In genomic region chr10:73873163-73873842, GRCh38 we compare ENCODE assay signal across 8 cellular contexts. TPM values are rescaled to one million over a fixed set of nuclear protein-coding genes. Genes with fewer than 3 reads are reported as not detected.
DNase-seq lines count a peak whose midpoint lies in the region; ATAC-seq and TF ChIP-seq lines count a peak whose summit lies in the region.

No MANE protein-coding gene starts in this region.

- H3K27me3 ChIP-seq in kidney epithelial cell (ENCODE audit: control insufficient read depth, insufficient read depth, low read length) (no peaks in the 10 kb centered on the region), stomach smooth muscle (ENCODE audit: control insufficient read depth in 1 of 2, insufficient read depth in 2 of 2, low read length in 2 of 2) (no peaks in the 10 kb centered on the region)

- peak overlapping the region; percentile 86 for H3K4me3 Mint-ChIP-seq in T-helper 2 cell treated with Interferon-gamma antibody and Interleukin-4, amounts not matched to agents 5 μg/mL and 100 μg/mL, for 36 hours
- peak overlapping the region; percentile 79 for H3K4me3 Mint-ChIP-seq in activated naive CD8-positive, alpha-beta T cell treated with anti-CD3 and anti-CD28 coated beads for 36 hours

- peak overlapping the region; percentile 76 for H3K27ac Mint-ChIP-seq in T-helper 2 cell treated with Interferon-gamma antibody and Interleukin-4, amounts not matched to agents 5 μg/mL and 100 μg/mL, for 36 hours
- no peak overlapping the region for H3K27ac Mint-ChIP-seq in activated naive CD8-positive, alpha-beta T cell treated with anti-CD3 and anti-CD28 coated beads for 36 hours

- TF ChIP-seq CTCF in kidney epithelial cell (IDR thresholded peaks at IDR 0.05; ENCODE audit: insufficient read depth, low read length, poor library complexity, severe bottlenecking): no peak

- peaks cover 58% of the 10 kb centered on the region for H3K4me1 Mint-ChIP-seq in T-helper 2 cell treated with Interferon-gamma antibody and Interleukin-4, amounts not matched to agents 5 μg/mL and 100 μg/mL, for 36 hours (ENCODE audit: low read depth)
- H3K4me1 Mint-ChIP-seq in activated naive CD8-positive, alpha-beta T cell treated with anti-CD3 and anti-CD28 coated beads for 36 hours: peaks cover 59% of the 10 kb centered on the region

- H3K4me3 ChIP-seq in kidney epithelial cell (ENCODE audit: low read depth, low read length) (peak overlapping the region; percentile 83), stomach smooth muscle (ENCODE audit: low read length in 2 of 2) (peak overlapping the region; percentile 77 to 81)

- no peaks in the 10 kb centered on the region for H3K9me3 Mint-ChIP-seq in T-helper 2 cell treated with Interferon-gamma antibody and Interleukin-4, amounts not matched to agents 5 μg/mL and 100 μg/mL, for 36 hours
- no peaks in the 10 kb centered on the region for H3K9me3 Mint-ChIP-seq in activated naive CD8-positive, alpha-beta T cell treated with anti-CD3 and anti-CD28 coated beads for 36 hours

- ATAC-seq in HG02678 (IDR thresholded peaks at IDR 0.05; ENCODE audit: unreplicated experiment) (no peak), GM18520 (IDR thresholded peaks at IDR 0.05; ENCODE audit: unreplicated experiment) (no peak)

- peaks cover 65% of the 10 kb centered on the region for H3K4me1 ChIP-seq in stomach smooth muscle (ENCODE audit: control insufficient read depth, insufficient read depth, low read length)

- no peaks in the 10 kb centered on the region for H3K9me3 ChIP-seq in stomach smooth muscle (ENCODE audit: control insufficient read depth in 2 of 2, low read length in 2 of 2)

- H3K27ac ChIP-seq in stomach smooth muscle (ENCODE audit: low read length): peak overlapping the region; percentile 76

- peaks cover 37% of the 10 kb centered on the region for H3K36me3 Mint-ChIP-seq in T-helper 2 cell treated with Interferon-gamma antibody and Interleukin-4, amounts not matched to agents 5 μg/mL and 100 μg/mL, for 36 hours (ENCODE audit: low read depth)
- peaks cover 17% of the 10 kb centered on the region for H3K36me3 Mint-ChIP-seq in activated naive CD8-positive, alpha-beta T cell treated with anti-CD3 and anti-CD28 coated beads for 36 hours

- no peak for DNase-seq in T-helper 2 cell treated with Interferon-gamma antibody and Interleukin-4, amounts not matched to agents 5 μg/mL and 100 μg/mL, for 36 hours (ENCODE audit: low spot score)
- no peak for DNase-seq in T-helper 2 cell
- no peak for DNase-seq in activated naive CD8-positive, alpha-beta T cell treated with anti-CD3 and anti-CD28 coated beads for 36 hours
- no peak for DNase-seq in kidney epithelial cell (ENCODE audit: low read depth)
- DNase-seq in NCI-H446 (lab: John Stamatoyannopoulos, UW): no peak

- no peaks in the 10 kb centered on the region for H3K36me3 ChIP-seq in kidney epithelial cell (ENCODE audit: control insufficient read depth, insufficient read depth, low read length)
- H3K36me3 ChIP-seq in stomach smooth muscle (ENCODE audit: control insufficient read depth in 2 of 2, insufficient read depth in 2 of 2, low read length in 2 of 2): peaks cover 20% of the 10 kb centered on the region in 2 donors

- peak overlapping the region; percentile 61 to 71 for H3K9ac ChIP-seq in stomach smooth muscle (ENCODE audit: low read length in 2 of 2)

- no peaks in the 10 kb centered on the region for H3K27me3 Mint-ChIP-seq in T-helper 2 cell treated with Interferon-gamma antibody and Interleukin-4, amounts not matched to agents 5 μg/mL and 100 μg/mL, for 36 hours (ENCODE audit: low read depth)
- no peaks in the 10 kb centered on the region for H3K27me3 Mint-ChIP-seq in activated naive CD8-positive, alpha-beta T cell treated with anti-CD3 and anti-CD28 coated beads for 36 hours

RNA-seq across cellular contexts. Expression of gene CAMK2G, which starts 1.1 kb away (rescaled TPM):
- 10 to 100 TPM; 16.5 to 17.4 TPM for total RNA-seq in activated naive CD8-positive, alpha-beta T cell treated with anti-CD3 and anti-CD28 coated beads for 36 hours
- total RNA-seq in kidney epithelial cell: 12.7 and 18.8 TPM in 2 replicates

RNA-seq across cellular contexts. Expression of gene PLAU, which starts 37.6 kb away (rescaled TPM):
- under 1 TPM in 1 of 2 experiments, not detected in 1; 0.12 TPM for total RNA-seq in activated naive CD8-positive, alpha-beta T cell treated with anti-CD3 and anti-CD28 coated beads for 36 hours
- 709 and 758 TPM in 2 replicates for total RNA-seq in kidney epithelial cell

Comparison
In these comparisons a context has a peak if more than half of its experiments do, and no peak if none do; other contexts are left out.
1. RNA of gene PLAU, which starts 37.6 kb away (total RNA-seq): 709 to 758 TPM in kidney epithelial cell; 0.12 TPM in activated naive CD8-positive, alpha-beta T cell treated with anti-CD3 and anti-CD28 coated beads for 36 hours; every median in the first group is over 100 times any median in the second.